Comparison of ENCODE assay signal across 9 cellular contexts in genomic region chr14:71933026-71933587, GRCh38. TPM values are rescaled to one million over a fixed set of nuclear protein-coding genes. Genes with fewer than 3 reads are reported as not detected.
DNase-seq lines count a peak whose midpoint lies in the region; ATAC-seq and TF ChIP-seq lines count a peak whose summit lies in the region.
"Had no signal": no experiment of that assay in that cellular context is flagged by ENCODE, and none has a peak within 500 bp of the region (broad histone marks: within the 10 kb centered on the region; RNA-seq: fewer than 3 reads in every experiment).

No MANE protein-coding gene starts in this region.

- no peaks in the 10 kb centered on the region for H3K36me3 ChIP-seq in CD8-positive, alpha-beta T cell (ENCODE audit: insufficient read depth, low read length)
- no peaks in the 10 kb centered on the region for H3K36me3 ChIP-seq in duodenal mucosa (ENCODE audit: control insufficient read depth in 1 of 2, insufficient read depth in 2 of 2, low read length in 2 of 2)
- no peaks in the 10 kb centered on the region for H3K36me3 ChIP-seq in neural cell (ENCODE audit: insufficient read depth, low read length)
- H3K36me3 ChIP-seq: ascending aorta had no signal

- H3K9me2 ChIP-seq in neural cell (ENCODE audit: insufficient read depth, low read length) = no peaks in the 10 kb centered on the region

- TF ChIP-seq RAD21 in neural cell (conservative IDR thresholded peaks at IDR 0.05) = no peak

- ATAC-seq in CD8-positive, alpha-beta T cell = no peak
- ATAC-seq in esophagus mucosa = no peak
- no peak for ATAC-seq in HG02798 (IDR thresholded peaks at IDR 0.05; ENCODE audit: poor library complexity, unreplicated experiment)
- ATAC-seq in HG03159 (IDR thresholded peaks at IDR 0.05; ENCODE audit: unreplicated experiment) = no peak

- H3K27me3 Mint-ChIP-seq in CD8-positive, alpha-beta T cell (ENCODE audit: low read depth) = peaks cover 63% of the 10 kb centered on the region
- peaks cover 34% of the 10 kb centered on the region for H3K27me3 Mint-ChIP-seq in IgD-negative memory B cell

- H4K20me1 ChIP-seq in neural cell (ENCODE audit: insufficient read depth) = no peaks in the 10 kb centered on the region

- peak overlapping the region; percentile 8 for H2AFZ ChIP-seq in neural cell (ENCODE audit: low read depth, low read length)

- H3K9ac ChIP-seq in duodenal mucosa (ENCODE audit: low read depth in 1 of 2, low read length in 2 of 2) = no peak overlapping the region
- H3K9ac ChIP-seq in neural cell (ENCODE audit: low read length) = peak overlapping the region; percentile 55

- no peak overlapping the region for H3K27ac ChIP-seq in CD8-positive, alpha-beta T cell (ENCODE audit: low read depth, low read length)
- H3K27ac ChIP-seq in duodenal mucosa (ENCODE audit: low read depth, low read length) (no peak overlapping the region), neural cell (ENCODE audit: low read length) (no peak overlapping the region)
- H3K27ac ChIP-seq: ascending aorta had no signal

- peaks cover 7% of the 10 kb centered on the region for H3K4me1 ChIP-seq in CD8-positive, alpha-beta T cell (ENCODE audit: insufficient read depth, low read length)
- no peaks in the 10 kb centered on the region for H3K4me1 ChIP-seq in duodenal mucosa (ENCODE audit: control insufficient read depth in 1 of 2, insufficient read depth in 2 of 2, low read length in 2 of 2)

- no peak for TF ChIP-seq CTCF in CD8-positive, alpha-beta T cell (IDR thresholded peaks at IDR 0.05)
- no peak for TF ChIP-seq CTCF in neural cell (IDR thresholded peaks at IDR 0.05; ENCODE audit: poor library complexity, severe bottlenecking)

- H3K4me3 Mint-ChIP-seq in CD8-positive, alpha-beta T cell = peak overlapping the region; percentile 42
- H3K4me3 Mint-ChIP-seq in IgD-negative memory B cell = peak overlapping the region in 3 of 4 donors; percentile 22 to 66 (median 49)

- H3K4me1 Mint-ChIP-seq in CD8-positive, alpha-beta T cell (ENCODE audit: low read depth) = peaks cover 18% of the 10 kb centered on the region
- H3K4me1 Mint-ChIP-seq in IgD-negative memory B cell = peaks cover 2 to 14% (median 11%) of the 10 kb centered on the region in 3 donors

- no peaks in the 10 kb centered on the region for H3K9me3 Mint-ChIP-seq in CD8-positive, alpha-beta T cell
- H3K9me3 Mint-ChIP-seq in IgD-negative memory B cell = no peaks in the 10 kb centered on the region

- no peaks in the 10 kb centered on the region for H3K9me3 ChIP-seq in CD8-positive, alpha-beta T cell (ENCODE audit: low read length)
- H3K9me3 ChIP-seq in duodenal mucosa (ENCODE audit: control insufficient read depth in 1 of 2, low read length in 2 of 2) (no peaks in the 10 kb centered on the region), neural cell (ENCODE audit: low read length) (no peaks in the 10 kb centered on the region)
- H3K9me3 ChIP-seq: ascending aorta had no signal

- H3K27me3 ChIP-seq in CD8-positive, alpha-beta T cell (ENCODE audit: insufficient read depth, low read length) = peaks cover 17% of the 10 kb centered on the region
- H3K27me3 ChIP-seq in duodenal mucosa (ENCODE audit: control insufficient read depth in 1 of 2, insufficient read depth in 2 of 2, low read length in 2 of 2) (peaks cover 20 to 34% of the 10 kb centered on the region in 2 donors), neural cell (ENCODE audit: insufficient read depth, low read depth, low read length) (peaks cover 44% of the 10 kb centered on the region)
- H3K27me3 ChIP-seq: ascending aorta had no signal

- H3K4me2 ChIP-seq in neural cell (ENCODE audit: low read length) = peak overlapping the region; percentile 81

- DNase-seq in CD8-positive, alpha-beta T cell = no peak
- DNase-seq in NCI-H2196 (lab: John Stamatoyannopoulos, UW; ENCODE audit: unreplicated experiment) = no peak

- no peak for TF ChIP-seq EP300 in neural cell (conservative IDR thresholded peaks at IDR 0.05; ENCODE audit: poor library complexity, severe bottlenecking)

- CTCF ChIA-PET in CD8-positive, alpha-beta T cell (lab: Charles Lee) = no interaction called here

- H3K4me3 ChIP-seq in CD8-positive, alpha-beta T cell (ENCODE audit: low read depth, low read length) = no peak overlapping the region
- peak overlapping the region; percentile 32 to 47 for H3K4me3 ChIP-seq in duodenal mucosa (ENCODE audit: low read depth in 1 of 2, low read length in 2 of 2)
- H3K4me3 ChIP-seq in neural cell (ENCODE audit: low read length) = peak overlapping the region; percentile 81

- no peak overlapping the region for H3K27ac Mint-ChIP-seq in CD8-positive, alpha-beta T cell
- no peak overlapping the region for H3K27ac Mint-ChIP-seq in IgD-negative memory B cell

- intact Hi-C loops in CD8-positive, alpha-beta T cell (cut with DNase I, micrococcal nuclease) = no loop called here

- no peaks in the 10 kb centered on the region for H3F3A ChIP-seq in neural cell (ENCODE audit: insufficient read depth, low read length, poor library complexity, severe bottlenecking)

- no peaks in the 10 kb centered on the region for H3K79me2 ChIP-seq in neural cell (replicated peaks; ENCODE audit: insufficient read depth, low read length)

- POLR2A ChIA-PET in CD8-positive, alpha-beta T cell (lab: Charles Lee) = no interaction called here

- H3K36me3 Mint-ChIP-seq in CD8-positive, alpha-beta T cell = no peaks in the 10 kb centered on the region
- H3K36me3 Mint-ChIP-seq in IgD-negative memory B cell = no peaks in the 10 kb centered on the region

TF ChIP-seq in neural cell, 6 proteins besides CTCF, POLR2A, EP300 and RAD21:
- TF ChIP-seq MXI1 (conservative IDR thresholded peaks at IDR 0.05; ENCODE audit: poor library complexity, severe bottlenecking) (no peak), SMC3 (conservative IDR thresholded peaks at IDR 0.05; ENCODE audit: poor library complexity) (no peak), REST (IDR thresholded peaks at IDR 0.05; ENCODE audit: borderline replicate concordance) (no peak), EZH2 (IDR thresholded peaks at IDR 0.05; ENCODE audit: borderline replicate concordance, insufficient read depth, low read length, poor library complexity, severe bottlenecking) (no peak), TAF1 (IDR thresholded peaks at IDR 0.05; ENCODE audit: low read depth) (no peak), POLR2AphosphoS5 (IDR thresholded peaks at IDR 0.05) (no peak)
TF ChIP-seq in neural cell: peak in this region for 0.

RNA-seq across cellular contexts. Expression of gene RGS6, which starts 0.9 kb away (rescaled TPM):
- not detected for total RNA-seq in CD8-positive, alpha-beta T cell
- polyA plus RNA-seq in IgD-negative memory B cell = not detected
- 2.1 and 7.3 TPM in 2 replicates for polyA plus RNA-seq in neural cell
- 2.9 and 4.6 TPM in 2 replicates for polyA minus RNA-seq in neural cell
- 0.52 TPM for total RNA-seq in esophagus mucosa
